In genomic region chr15:59042041-59042440, GRCh38 we compare ENCODE assay signal across 37 cellular contexts.
"Had no signal": no experiment of that assay in that cellular context is flagged by ENCODE, and none has a peak within 500 bp of the region (broad histone marks: within the 10 kb centered on the region; RNA-seq: fewer than 3 reads in every experiment).

No MANE protein-coding gene starts in this region.

- ATAC-seq: activated CD8-positive, alpha-beta T cell treated with anti-CD3 and anti-CD28 coated beads for 36 hours; activated naive CD8-positive, alpha-beta T cell treated with anti-CD3 and anti-CD28 coated beads, Interleukin-2, amount 50 U/mL, for 24 hours; Right ventricle myocardium inferior had no signal

- H3K27ac Mint-ChIP-seq: activated CD4-positive, alpha-beta T cell treated with anti-CD3 and anti-CD28 coated beads, Interleukin-2, amount 10 ng/mL, durations not matched to agents 24 days and 14 days; activated CD8-positive, alpha-beta T cell treated with anti-CD3 and anti-CD28 coated beads for 36 hours; activated naive CD8-positive, alpha-beta T cell; activated naive CD8-positive, alpha-beta T cell treated with anti-CD3 and anti-CD28 coated beads, Interleukin-2, amount 50 U/mL, for 24 hours; activated T-cell treated with anti-CD3 and anti-CD28 coated beads, Interleukin-2, amount 50 U/mL, for 24 hours; activated T-helper 2 cell treated with anti-CD3 and anti-CD28 coated beads, Interferon-gamma antibody, Interleukin-2, Interleukin-4, amounts not matched to agents 10 μg/mL and 5 μg/mL and 100 μg/mL, durations not matched to agents 14 hours and 24 hours and 36 hours had no signal

- H3K9me3 ChIP-seq: colonic mucosa had no signal

- H3K4me1 ChIP-seq: colonic mucosa had no signal

- H3K4me3 ChIP-seq: colonic mucosa, PC-9 had no signal

- H3K27me3 Mint-ChIP-seq: activated CD4-positive, alpha-beta T cell treated with anti-CD3 and anti-CD28 coated beads, Interleukin-2, amount 10 ng/mL, durations not matched to agents 24 days and 14 days; activated CD8-positive, alpha-beta T cell treated with anti-CD3 and anti-CD28 coated beads for 36 hours; activated naive CD8-positive, alpha-beta T cell; activated naive CD8-positive, alpha-beta T cell treated with anti-CD3 and anti-CD28 coated beads, Interleukin-2, amount 50 U/mL, for 24 hours; activated T-cell treated with anti-CD3 and anti-CD28 coated beads, Interleukin-2, amount 50 U/mL, for 24 hours; brain had no signal

- DNase-seq: activated CD4-positive, alpha-beta T cell treated with anti-CD3 and anti-CD28 coated beads for 1 hour; activated CD4-positive, alpha-beta T cell treated with anti-CD3 and anti-CD28 coated beads, Interleukin-2, amount 10 ng/mL, durations not matched to agents 24 days and 14 days; activated CD4-positive, alpha-beta T cell treated with anti-CD3 and anti-CD28 coated beads, Interleukin-2, amount 50 U/mL, for 4 hours; activated CD4-positive, CD25-positive, alpha-beta regulatory T cell; activated CD8-positive, alpha-beta T cell treated with anti-CD3 and anti-CD28 coated beads for 36 hours; activated gamma-delta T cell; activated naive CD4-positive, alpha-beta T cell treated with Interleukin-2 at 50 U/mL for 16 hours; activated naive CD8-positive, alpha-beta T cell treated with anti-CD3 and anti-CD28 coated beads, Interleukin-2, amount 50 U/mL, for 24 hours; activated T-cell treated with anti-CD3 and anti-CD28 coated beads, Interleukin-2, amount 50 U/mL, for 24 hours; anterior cingulate cortex; colonic mucosa; MM.1S; NCI-H1048; NCI-H1105 treated with DMSO at 0.1 percent for 48 hours; NCI-H1436; NCI-H1694; NCI-H1930; NCI-H2081 treated with DMSO at 0.1 percent for 48 hours; NCI-H226; NCI-H446 treated with DMSO at 0.1 percent for 48 hours; NCI-H524; NCI-H748 treated with DMSO at 0.1 percent for 48 hours; NK-92 treated with Interleukin-12 subunit alpha and Interleukin-12 subunit beta, amount 100 ng/mL, for 24 hours; PC-9; SW 1271; T-helper 1 cell; T-helper 2 cell; T-helper 9 cell; WERI-Rb-1 had no signal

- FAIRE-seq: bronchial epithelial cell, RCC 7860 had no signal

- H3K9me3 Mint-ChIP-seq: activated CD4-positive, alpha-beta T cell treated with anti-CD3 and anti-CD28 coated beads, Interleukin-2, amount 10 ng/mL, durations not matched to agents 24 days and 14 days; activated naive CD8-positive, alpha-beta T cell treated with anti-CD3 and anti-CD28 coated beads, Interleukin-2, amount 50 U/mL, for 24 hours; activated T-cell treated with anti-CD3 and anti-CD28 coated beads, Interleukin-2, amount 50 U/mL, for 24 hours; activated T-helper 2 cell treated with anti-CD3 and anti-CD28 coated beads, Interferon-gamma antibody, Interleukin-2, Interleukin-4, amounts not matched to agents 10 μg/mL and 5 μg/mL and 100 μg/mL, durations not matched to agents 14 hours and 24 hours and 36 hours had no signal

- H3K36me3 ChIP-seq: colonic mucosa had no signal

- H3K27ac ChIP-seq: colonic mucosa, KMS-11, PC-9, RWPE1, WERI-Rb-1 had no signal

- H3K4me3 Mint-ChIP-seq: activated CD4-positive, alpha-beta T cell treated with anti-CD3 and anti-CD28 coated beads, Interleukin-2, amount 10 ng/mL, durations not matched to agents 24 days and 14 days; activated CD8-positive, alpha-beta T cell treated with anti-CD3 and anti-CD28 coated beads for 36 hours; activated naive CD8-positive, alpha-beta T cell; activated naive CD8-positive, alpha-beta T cell treated with anti-CD3 and anti-CD28 coated beads, Interleukin-2, amount 50 U/mL, for 24 hours; activated T-cell treated with anti-CD3 and anti-CD28 coated beads, Interleukin-2, amount 50 U/mL, for 24 hours had no signal
